8 cellular contexts compared by ENCODE assay signal in the genomic region with DNA sequence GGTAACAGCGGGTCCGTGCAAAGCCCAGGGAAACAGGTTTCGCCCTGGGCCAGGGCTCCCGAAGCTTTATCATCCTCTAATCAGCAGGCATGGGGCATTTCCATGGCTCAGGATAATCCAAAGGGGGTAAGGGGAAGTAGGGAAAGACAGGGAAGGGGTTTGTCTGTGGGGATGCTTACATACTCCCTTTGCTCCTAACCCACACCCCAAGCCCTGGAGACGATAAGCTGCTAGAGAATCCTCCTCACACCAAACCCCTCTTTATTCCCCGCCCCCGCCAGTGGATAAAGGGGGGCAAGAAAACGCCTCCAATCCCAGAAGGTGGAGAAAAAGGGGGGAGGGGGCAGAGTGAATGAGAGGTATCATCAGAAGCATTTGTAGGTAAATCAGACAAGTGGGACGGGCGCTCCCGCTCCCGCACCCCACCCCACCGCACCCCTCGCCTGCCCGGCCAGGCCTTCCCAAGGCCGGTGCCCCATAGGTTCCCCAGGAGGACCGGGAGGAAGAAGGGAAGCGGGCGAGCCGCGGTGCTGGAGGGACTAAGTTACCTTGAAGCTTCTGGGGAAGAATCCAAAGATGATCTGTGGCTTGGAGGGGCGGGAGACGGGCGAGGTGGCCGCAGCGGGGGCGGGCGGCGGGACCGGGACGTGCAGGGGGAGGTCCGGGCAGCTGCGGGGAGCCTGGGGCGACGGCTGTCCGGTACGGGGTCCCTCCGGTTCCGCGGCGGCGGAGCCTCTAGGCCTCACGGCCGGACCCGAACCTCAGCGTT. TPM values are rescaled to one million over a fixed set of nuclear protein-coding genes. Genes with fewer than 3 reads are reported as not detected.
DNase-seq lines count a peak whose midpoint lies in the region; ATAC-seq and TF ChIP-seq lines count a peak whose summit lies in the region.

No MANE protein-coding gene starts in this region.

- H3K9me3 Mint-ChIP-seq in activated naive CD4-positive, alpha-beta T cell treated with anti-CD3 and anti-CD28 coated beads, Interleukin-2, amount 50 U/mL, for 24 hours: no peaks in the 10 kb centered on the region

- in situ Hi-C loops in GM13977 (cut with MboI; ENCODE audit: low pct_unique_long_range_greater_than_20kb, low sequenced_read_pairs, unreplicated experiment): no loop called here

- no peaks in the 10 kb centered on the region for H3K9me3 ChIP-seq in left ventricle myocardium inferior (replicated peaks)

- H3K27ac Mint-ChIP-seq in activated naive CD4-positive, alpha-beta T cell treated with anti-CD3 and anti-CD28 coated beads, Interleukin-2, amount 50 U/mL, for 24 hours: peak overlapping the region; percentile 4

- no peaks in the 10 kb centered on the region for H3K27me3 ChIP-seq in left ventricle myocardium inferior (ENCODE audit: low read depth)

- H3K4me3 Mint-ChIP-seq in activated naive CD4-positive, alpha-beta T cell treated with anti-CD3 and anti-CD28 coated beads, Interleukin-2, amount 50 U/mL, for 24 hours: peak overlapping the region; percentile 97

- peaks cover 11% of the 10 kb centered on the region for H3K36me3 Mint-ChIP-seq in activated naive CD4-positive, alpha-beta T cell treated with anti-CD3 and anti-CD28 coated beads, Interleukin-2, amount 50 U/mL, for 24 hours

- DNase-seq in ELF-1 (ENCODE audit: low read depth, low spot score) (peak; percentile 51), NAMALWA (ENCODE audit: low spot score) (peak; percentile 5), left ventricle myocardium inferior (no peak), retina (peak; percentile 60), GM13977 (ENCODE audit: low spot score) (no peak)

- peaks cover 44% of the 10 kb centered on the region for H3K4me1 ChIP-seq in left ventricle myocardium inferior

- peaks cover 24% of the 10 kb centered on the region for H3K36me3 ChIP-seq in left ventricle myocardium inferior

- H3K27me3 Mint-ChIP-seq in activated naive CD4-positive, alpha-beta T cell treated with anti-CD3 and anti-CD28 coated beads, Interleukin-2, amount 50 U/mL, for 24 hours: no peaks in the 10 kb centered on the region

- ATAC-seq in GM21529 (IDR thresholded peaks at IDR 0.05; ENCODE audit: unreplicated experiment): peak; percentile 10
- ATAC-seq in HG02840 (IDR thresholded peaks at IDR 0.05; ENCODE audit: low FRiP score, unreplicated experiment): no peak

- peak overlapping the region; percentile 97 for H3K4me3 ChIP-seq in left ventricle myocardium inferior

- TF ChIP-seq CTCF in left ventricle myocardium inferior (IDR thresholded peaks at IDR 0.05; ENCODE audit: borderline replicate concordance) (no peak), GM13977 (IDR thresholded peaks at IDR 0.05; ENCODE audit: extremely low read depth, insufficient read depth, missing control alignments) (no peak)

- peak overlapping the region; percentile 95 for H3K27ac ChIP-seq in left ventricle myocardium inferior (replicated peaks)

- H3K4me1 Mint-ChIP-seq in activated naive CD4-positive, alpha-beta T cell treated with anti-CD3 and anti-CD28 coated beads, Interleukin-2, amount 50 U/mL, for 24 hours: peaks cover 44% of the 10 kb centered on the region

- intact Hi-C loops in left ventricle myocardium inferior (cut with micrococcal nuclease): loop anchor here (10.0 kb wide), 1 partner anchor 138 kb away; no protein-coding TSS in a partner anchor

RNA-seq across cellular contexts. Expression of a gene that starts 0.8 kb away (rescaled TPM):
- total RNA-seq in left ventricle myocardium inferior: 34.5 TPM

Comparison
In these comparisons a context has a peak if more than half of its experiments do, and no peak if none do; other contexts are left out.
1. DNase-seq: peak in ELF-1 (single experiment), NAMALWA (single experiment) and retina (single experiment); none in left ventricle myocardium inferior (single experiment) and GM13977 (single experiment).